ENCODE assay signal across 18 cellular contexts in genomic region chr9:438961-439768, GRCh38.
DNase-seq lines count a peak whose midpoint lies in the region; ATAC-seq, FAIRE-seq and TF ChIP-seq lines count a peak whose summit lies in the region.
"Had no signal": no experiment of that assay in that cellular context is flagged by ENCODE, and none has a peak within 500 bp of the region (broad histone marks: within the 10 kb centered on the region; RNA-seq: fewer than 3 reads in every experiment).

No MANE protein-coding gene starts in this region.

- H3K4me3 ChIP-seq in MG63 (no peak overlapping the region), choroid plexus epithelial cell (ENCODE audit: low read depth, low read length) (no peak overlapping the region)
- H3K4me3 ChIP-seq: HAP-1 had no signal

- peak overlapping the region; percentile 29 for H3K27ac Mint-ChIP-seq in stimulated activated effector memory CD8-positive, alpha-beta T cell treated with anti-CD3 and anti-CD28 coated beads, Interleukin-12 subunit alpha, Interleukin-12 subunit beta, amount 100 ng/mL, for 72 hours
- no peak overlapping the region for H3K27ac Mint-ChIP-seq in activated CD4-positive, alpha-beta T cell treated with anti-CD3 and anti-CD28 coated beads, Interleukin-2, amount 10 ng/mL, durations not matched to agents 24 days and 14 days
- H3K27ac Mint-ChIP-seq: brain had no signal

- TF ChIP-seq CTCF in choroid plexus epithelial cell (conservative IDR thresholded peaks at IDR 0.05; ENCODE audit: low read depth, low read length): no peak

- no peaks in the 10 kb centered on the region for H3K27me3 Mint-ChIP-seq in activated CD4-positive, alpha-beta T cell treated with anti-CD3 and anti-CD28 coated beads, Interleukin-2, amount 10 ng/mL, durations not matched to agents 24 days and 14 days
- H3K27me3 Mint-ChIP-seq: activated T-cell treated with anti-CD3 and anti-CD28 coated beads, Interleukin-2, amount 50 U/mL, for 24 hours; natural killer cell treated with Interleukin-12 subunit alpha and Interleukin-12 subunit beta and Interleukin-15 and Interleukin-18, amount 100 ng/mL, for 72 hours had no signal

- DNase-seq in MG63: peak; percentile 70
- peak; percentile 14 for DNase-seq in choroid plexus epithelial cell (ENCODE audit: low read depth)
- DNase-seq in left colon: peak in 1 of 2 donors; percentile 10
- no peak for DNase-seq in stimulated activated effector memory CD8-positive, alpha-beta T cell treated with anti-CD3 and anti-CD28 coated beads, Interleukin-12 subunit alpha, Interleukin-12 subunit beta, amount 100 ng/mL, for 72 hours (ENCODE audit: low spot score in 2 of 2)
- DNase-seq in RCC 7860 (ENCODE audit: low spot score): no peak
- DNase-seq in activated CD4-positive, alpha-beta T cell treated with anti-CD3 and anti-CD28 coated beads, Interleukin-2, amount 10 ng/mL, durations not matched to agents 24 days and 14 days: no peak
- DNase-seq in NK-92 treated with Interleukin-12 subunit alpha and Interleukin-12 subunit beta, amount 100 ng/mL, for 24 hours (lab: John Stamatoyannopoulos, UW): no peak
- no peak for DNase-seq in activated CD4-positive, alpha-beta T cell treated with anti-CD3 and anti-CD28 coated beads, Interleukin-2, amount 50 U/mL, for 48 hours
- DNase-seq: activated T-cell treated with anti-CD3 and anti-CD28 coated beads, Interleukin-2, amount 50 U/mL, for 24 hours; NCI-H1092 treated with DMSO at 0.1 percent for 48 hours; NCI-H510A had no signal

- H3K4me1 Mint-ChIP-seq in stimulated activated effector memory CD8-positive, alpha-beta T cell treated with anti-CD3 and anti-CD28 coated beads, Interleukin-12 subunit alpha, Interleukin-12 subunit beta, amount 100 ng/mL, for 72 hours: no peaks in the 10 kb centered on the region
- no peaks in the 10 kb centered on the region for H3K4me1 Mint-ChIP-seq in activated CD4-positive, alpha-beta T cell treated with anti-CD3 and anti-CD28 coated beads, Interleukin-2, amount 10 ng/mL, durations not matched to agents 24 days and 14 days
- H3K4me1 Mint-ChIP-seq: brain, CD14-positive monocyte had no signal

- intact Hi-C loops in left colon (cut with DNase I, micrococcal nuclease): no loop called here
- intact Hi-C loops in activated CD4-positive, alpha-beta T cell treated with anti-CD3 and anti-CD28 coated beads, Interleukin-2, amount 10 ng/mL, durations not matched to agents 24 days and 14 days (cut with micrococcal nuclease): no loop called here

- no peaks in the 10 kb centered on the region for H3K27me3 ChIP-seq in MG63

- FAIRE-seq in RCC 7860 (lab: Jason Lieb, UNC): no peak
- FAIRE-seq: G401.6, GM18507, islet of Langerhans had no signal

- no peak overlapping the region for H3K4me3 Mint-ChIP-seq in stimulated activated effector memory CD8-positive, alpha-beta T cell treated with anti-CD3 and anti-CD28 coated beads, Interleukin-12 subunit alpha, Interleukin-12 subunit beta, amount 100 ng/mL, for 72 hours
- H3K4me3 Mint-ChIP-seq in activated CD4-positive, alpha-beta T cell treated with anti-CD3 and anti-CD28 coated beads, Interleukin-2, amount 10 ng/mL, durations not matched to agents 24 days and 14 days: no peak overlapping the region
- H3K4me3 Mint-ChIP-seq: activated T-cell treated with anti-CD3 and anti-CD28 coated beads, Interleukin-2, amount 50 U/mL, for 24 hours; brain; CD14-positive monocyte; natural killer cell treated with Interleukin-12 subunit alpha and Interleukin-12 subunit beta and Interleukin-15 and Interleukin-18, amount 100 ng/mL, for 72 hours had no signal

- ATAC-seq in left colon: peak; percentile 79
- no peak for ATAC-seq in stimulated activated effector memory CD8-positive, alpha-beta T cell treated with anti-CD3 and anti-CD28 coated beads, Interleukin-12 subunit alpha, Interleukin-12 subunit beta, amount 100 ng/mL, for 72 hours
- ATAC-seq: natural killer cell treated with Interleukin-12 subunit alpha and Interleukin-12 subunit beta and Interleukin-15 and Interleukin-18, amount 100 ng/mL, for 72 hours had no signal

- no peaks in the 10 kb centered on the region for H3K9me3 Mint-ChIP-seq in stimulated activated effector memory CD8-positive, alpha-beta T cell treated with anti-CD3 and anti-CD28 coated beads, Interleukin-12 subunit alpha, Interleukin-12 subunit beta, amount 100 ng/mL, for 72 hours
- no peaks in the 10 kb centered on the region for H3K9me3 Mint-ChIP-seq in activated CD4-positive, alpha-beta T cell treated with anti-CD3 and anti-CD28 coated beads, Interleukin-2, amount 10 ng/mL, durations not matched to agents 24 days and 14 days
- H3K9me3 Mint-ChIP-seq: activated T-cell treated with anti-CD3 and anti-CD28 coated beads, Interleukin-2, amount 50 U/mL, for 24 hours; CD14-positive monocyte; natural killer cell treated with Interleukin-12 subunit alpha and Interleukin-12 subunit beta and Interleukin-15 and Interleukin-18, amount 100 ng/mL, for 72 hours had no signal

- peaks cover 14% of the 10 kb centered on the region for H3K36me3 ChIP-seq in MG63
- H3K36me3 ChIP-seq: HAP-1 had no signal

- H3K9me3 ChIP-seq in MG63: no peaks in the 10 kb centered on the region
- H3K9me3 ChIP-seq: HAP-1 had no signal

- H3K36me3 Mint-ChIP-seq in stimulated activated effector memory CD8-positive, alpha-beta T cell treated with anti-CD3 and anti-CD28 coated beads, Interleukin-12 subunit alpha, Interleukin-12 subunit beta, amount 100 ng/mL, for 72 hours: peaks cover 100% of the 10 kb centered on the region
- peaks cover 73% of the 10 kb centered on the region for H3K36me3 Mint-ChIP-seq in activated CD4-positive, alpha-beta T cell treated with anti-CD3 and anti-CD28 coated beads, Interleukin-2, amount 10 ng/mL, durations not matched to agents 24 days and 14 days (ENCODE audit: low read depth)
- H3K36me3 Mint-ChIP-seq: brain had no signal

Comparison
In these comparisons a context has a peak if more than half of its experiments do, and no peak if none do; other contexts are left out.
1. DNase-seq: peak in MG63 (single experiment) and choroid plexus epithelial cell (single experiment); none in stimulated activated effector memory CD8-positive, alpha-beta T cell treated with anti-CD3 and anti-CD28 coated beads, Interleukin-12 subunit alpha, Interleukin-12 subunit beta, amount 100 ng/mL, for 72 hours (0 of 2), RCC 7860 (single experiment), activated CD4-positive, alpha-beta T cell treated with anti-CD3 and anti-CD28 coated beads, Interleukin-2, amount 10 ng/mL, durations not matched to agents 24 days and 14 days (single experiment), NK-92 treated with Interleukin-12 subunit alpha and Interleukin-12 subunit beta, amount 100 ng/mL, for 24 hours (single experiment) and activated CD4-positive, alpha-beta T cell treated with anti-CD3 and anti-CD28 coated beads, Interleukin-2, amount 50 U/mL, for 48 hours (0 of 2).